13 cellular contexts compared by ENCODE assay signal in the genomic region with DNA sequence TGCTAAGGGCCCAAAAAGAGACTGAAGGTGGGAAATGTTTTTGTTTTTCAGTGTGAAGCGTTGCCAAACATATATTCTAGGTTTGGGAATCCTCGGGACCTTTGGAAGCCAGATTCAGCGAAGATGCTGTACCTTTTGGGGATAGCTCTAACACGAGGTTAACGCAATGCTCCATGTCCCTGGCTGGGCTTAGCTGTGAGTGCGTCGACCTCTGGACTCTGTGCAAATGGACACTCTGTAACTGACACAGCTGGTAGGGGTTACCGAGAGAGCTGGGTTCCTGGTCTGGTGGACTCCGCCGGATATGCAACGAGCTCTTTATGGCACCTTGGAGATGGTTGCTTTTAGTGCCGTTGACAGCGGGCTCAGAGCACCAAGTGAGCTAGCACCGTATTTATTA. TPM values are rescaled to one million over a fixed set of nuclear protein-coding genes. Genes with fewer than 3 reads are reported as not detected.
DNase-seq lines count a peak whose midpoint lies in the region; ATAC-seq and FAIRE-seq lines count a peak whose summit lies in the region.
"Had no signal": no experiment of that assay in that cellular context is flagged by ENCODE, and none has a peak within 500 bp of the region (broad histone marks: within the 10 kb centered on the region; RNA-seq: fewer than 3 reads in every experiment).

No MANE protein-coding gene starts in this region.

- H3K4me3 Mint-ChIP-seq in T-helper 1 cell treated with Interleukin-12 subunit alpha and Interleukin-12 subunit beta and Interleukin-4 antibody, amounts not matched to agents 30 μg/mL and 1 μg/mL, for 36 hours = peak overlapping the region; percentile 75
- H3K4me3 Mint-ChIP-seq in activated CD8-positive, alpha-beta T cell treated with anti-CD3 and anti-CD28 coated beads, Interleukin-2, amount 10 ng/mL, durations not matched to agents 7 days and 5 days = peak overlapping the region; percentile 64
- peak overlapping the region in 4 of 5 donors; percentile 72 to 85 (median 78) for H3K4me3 Mint-ChIP-seq in immature natural killer cell

- peak overlapping the region; percentile 61 for H3K4me3 ChIP-seq in skeletal muscle cell (ENCODE audit: low read depth, low read length)
- H3K4me3 ChIP-seq: GM12878 had no signal

- POLR2A ChIA-PET in activated CD8-positive, alpha-beta T cell treated with anti-CD3 and anti-CD28 coated beads, Interleukin-2, amount 10 ng/mL, durations not matched to agents 7 days and 5 days (lab: Charles Lee) = no interaction called here

- peaks cover 42% of the 10 kb centered on the region for H3K27me3 Mint-ChIP-seq in T-helper 1 cell treated with Interleukin-12 subunit alpha and Interleukin-12 subunit beta and Interleukin-4 antibody, amounts not matched to agents 30 μg/mL and 1 μg/mL, for 36 hours (ENCODE audit: low read depth)
- peaks cover 43% of the 10 kb centered on the region for H3K27me3 Mint-ChIP-seq in activated CD8-positive, alpha-beta T cell treated with anti-CD3 and anti-CD28 coated beads, Interleukin-2, amount 10 ng/mL, durations not matched to agents 7 days and 5 days (ENCODE audit: low read depth)
- peaks cover 13 to 24% (median 17%) of the 10 kb centered on the region in 3 donors for H3K27me3 Mint-ChIP-seq in immature natural killer cell (ENCODE audit: low read depth in 3 of 3)

- peaks cover 2% of the 10 kb centered on the region for H3K36me3 Mint-ChIP-seq in T-helper 1 cell treated with Interleukin-12 subunit alpha and Interleukin-12 subunit beta and Interleukin-4 antibody, amounts not matched to agents 30 μg/mL and 1 μg/mL, for 36 hours (ENCODE audit: low read depth)
- H3K36me3 Mint-ChIP-seq in activated CD8-positive, alpha-beta T cell treated with anti-CD3 and anti-CD28 coated beads, Interleukin-2, amount 10 ng/mL, durations not matched to agents 7 days and 5 days (ENCODE audit: low read depth) = no peaks in the 10 kb centered on the region
- H3K36me3 Mint-ChIP-seq in immature natural killer cell = no peaks in the 10 kb centered on the region

- peaks cover 9% of the 10 kb centered on the region for H3K4me1 Mint-ChIP-seq in T-helper 1 cell treated with Interleukin-12 subunit alpha and Interleukin-12 subunit beta and Interleukin-4 antibody, amounts not matched to agents 30 μg/mL and 1 μg/mL, for 36 hours (ENCODE audit: low read depth)
- peaks cover 9% of the 10 kb centered on the region for H3K4me1 Mint-ChIP-seq in activated CD8-positive, alpha-beta T cell treated with anti-CD3 and anti-CD28 coated beads, Interleukin-2, amount 10 ng/mL, durations not matched to agents 7 days and 5 days (ENCODE audit: low read depth)
- H3K4me1 Mint-ChIP-seq in immature natural killer cell = peaks cover 6 to 13% of the 10 kb centered on the region in 2 donors

- ATAC-seq in activated CD8-positive, alpha-beta T cell treated with anti-CD3 and anti-CD28 coated beads, Interleukin-2, amount 10 ng/mL, durations not matched to agents 7 days and 5 days = no peak
- no peak for ATAC-seq in HG03175 (IDR thresholded peaks at IDR 0.05; ENCODE audit: unreplicated experiment)

- CTCF ChIA-PET in activated CD8-positive, alpha-beta T cell treated with anti-CD3 and anti-CD28 coated beads, Interleukin-2, amount 10 ng/mL, durations not matched to agents 7 days and 5 days (lab: Charles Lee) = interaction anchor here (1.0 to 2.4 kb wide), 4 partner anchors 8 to 125 kb away, joined by 4 to 13 read pairs (median 5); no protein-coding TSS in a partner anchor

- H3K27ac Mint-ChIP-seq in T-helper 1 cell treated with Interleukin-12 subunit alpha and Interleukin-12 subunit beta and Interleukin-4 antibody, amounts not matched to agents 30 μg/mL and 1 μg/mL, for 36 hours = no peak overlapping the region
- H3K27ac Mint-ChIP-seq in activated CD8-positive, alpha-beta T cell treated with anti-CD3 and anti-CD28 coated beads, Interleukin-2, amount 10 ng/mL, durations not matched to agents 7 days and 5 days = no peak overlapping the region
- H3K27ac Mint-ChIP-seq in immature natural killer cell = peak overlapping the region in 1 of 6 donors; percentile 60

- H3K9me3 Mint-ChIP-seq in T-helper 1 cell treated with Interleukin-12 subunit alpha and Interleukin-12 subunit beta and Interleukin-4 antibody, amounts not matched to agents 30 μg/mL and 1 μg/mL, for 36 hours = no peaks in the 10 kb centered on the region
- H3K9me3 Mint-ChIP-seq in activated CD8-positive, alpha-beta T cell treated with anti-CD3 and anti-CD28 coated beads, Interleukin-2, amount 10 ng/mL, durations not matched to agents 7 days and 5 days (ENCODE audit: insufficient read depth) = no peaks in the 10 kb centered on the region
- H3K9me3 Mint-ChIP-seq in immature natural killer cell = no peaks in the 10 kb centered on the region
- H3K9me3 Mint-ChIP-seq: activated T-cell treated with anti-CD3 and anti-CD28 coated beads, Interleukin-2, amount 50 U/mL, for 4 hours had no signal

- FAIRE-seq in frontal cortex (lab: Jason Lieb, UNC) = no peak
- FAIRE-seq: GM12878, RCC 7860 had no signal

- no peak for DNase-seq in T-helper 1 cell
- no peak for DNase-seq in activated CD8-positive, alpha-beta T cell treated with anti-CD3 and anti-CD28 coated beads, Interleukin-2, amount 10 ng/mL, durations not matched to agents 7 days and 5 days
- DNase-seq in immature natural killer cell = no peak
- no peak for DNase-seq in skeletal muscle cell (ENCODE audit: low read depth)
- DNase-seq in frontal cortex (ENCODE audit: low spot score in 2 of 2) = no peak
- no peak for DNase-seq in NCI-H510A treated with DMSO at 0.1 percent for 48 hours (lab: John Stamatoyannopoulos, UW)
- DNase-seq: DMS153 had no signal

RNA-seq across cellular contexts. Expression of a gene that starts 0.7 kb away (rescaled TPM):
- not detected for total RNA-seq in activated CD8-positive, alpha-beta T cell treated with anti-CD3 and anti-CD28 coated beads, Interleukin-2, amount 10 ng/mL, durations not matched to agents 7 days and 5 days
- not detected for polyA plus RNA-seq in immature natural killer cell
- 187 TPM for total RNA-seq in frontal cortex
- total RNA-seq: A172; activated T-cell treated with anti-CD3 and anti-CD28 coated beads, Interleukin-2, amount 50 U/mL, for 4 hours; GM12878 had no signal
- polyA plus RNA-seq: GM12878 had no signal

Comparison
In these comparisons a context has a peak if more than half of its experiments do, and no peak if none do; other contexts are left out.
1. RNA of a gene that starts 0.7 kb away (total RNA-seq): 187 TPM in frontal cortex (single experiment); not detected in activated CD8-positive, alpha-beta T cell treated with anti-CD3 and anti-CD28 coated beads, Interleukin-2, amount 10 ng/mL, durations not matched to agents 7 days and 5 days; every median in the first group is over 100 times any median in the second.
2. Peak in every context shown above with its lines, with median percentiles within 50 percentile points of each other: H3K4me3 Mint-ChIP-seq.